In the genomic region with DNA sequence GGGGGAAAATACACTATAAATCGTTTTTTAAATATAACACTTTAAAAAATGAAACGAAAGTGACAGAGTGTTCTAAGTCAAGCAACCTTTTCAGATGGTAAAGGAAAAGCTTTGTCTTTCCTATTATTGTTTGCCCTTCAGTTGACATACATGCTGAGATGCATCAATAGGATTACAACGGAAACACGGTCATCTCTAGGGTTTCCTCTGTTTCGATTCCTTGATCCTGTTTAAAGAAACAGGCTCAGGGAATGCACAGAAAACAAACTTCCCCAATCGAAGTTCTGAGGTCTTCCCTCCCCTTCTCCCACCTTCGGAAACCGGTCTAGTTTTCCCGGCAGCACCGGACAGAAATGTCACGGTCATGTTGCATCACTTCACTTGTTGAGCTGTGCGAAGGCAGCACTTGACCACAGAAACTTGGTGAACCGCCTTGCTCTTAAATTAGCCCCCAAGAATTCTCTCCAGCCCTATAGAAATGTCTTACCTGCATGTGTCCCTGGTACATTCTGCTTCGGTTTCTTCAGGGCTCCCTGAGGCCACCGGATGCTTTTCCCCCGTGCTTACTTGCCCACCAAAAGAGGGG, we compare ENCODE assay signal across 1 cellular context.
TF ChIP-seq lines count a peak whose summit lies in the region.

No MANE protein-coding gene starts in this region.

TF ChIP-seq in GM23338, 12 proteins besides CTCF, POLR2A, EP300 and RAD21 (continued from another document):
- TF ChIP-seq ZNF462 (CRISPR knock-in tag; IDR thresholded peaks at IDR 0.05): no peak
- no peak for TF ChIP-seq ZNF331 (CRISPR knock-in tag; IDR thresholded peaks at IDR 0.05; ENCODE audit: low read depth)
- no peak for TF ChIP-seq CREB1 (CRISPR knock-in tag; IDR thresholded peaks at IDR 0.05; ENCODE audit: low read depth)
- TF ChIP-seq EZH2phosphoT487 (IDR thresholded peaks at IDR 0.05; ENCODE audit: unreplicated experiment): no peak
- TF ChIP-seq JUNB (IDR thresholded peaks at IDR 0.05; ENCODE audit: unreplicated experiment): no peak
